Comparison of ENCODE assay signal across 11 cellular contexts in the genomic region with DNA sequence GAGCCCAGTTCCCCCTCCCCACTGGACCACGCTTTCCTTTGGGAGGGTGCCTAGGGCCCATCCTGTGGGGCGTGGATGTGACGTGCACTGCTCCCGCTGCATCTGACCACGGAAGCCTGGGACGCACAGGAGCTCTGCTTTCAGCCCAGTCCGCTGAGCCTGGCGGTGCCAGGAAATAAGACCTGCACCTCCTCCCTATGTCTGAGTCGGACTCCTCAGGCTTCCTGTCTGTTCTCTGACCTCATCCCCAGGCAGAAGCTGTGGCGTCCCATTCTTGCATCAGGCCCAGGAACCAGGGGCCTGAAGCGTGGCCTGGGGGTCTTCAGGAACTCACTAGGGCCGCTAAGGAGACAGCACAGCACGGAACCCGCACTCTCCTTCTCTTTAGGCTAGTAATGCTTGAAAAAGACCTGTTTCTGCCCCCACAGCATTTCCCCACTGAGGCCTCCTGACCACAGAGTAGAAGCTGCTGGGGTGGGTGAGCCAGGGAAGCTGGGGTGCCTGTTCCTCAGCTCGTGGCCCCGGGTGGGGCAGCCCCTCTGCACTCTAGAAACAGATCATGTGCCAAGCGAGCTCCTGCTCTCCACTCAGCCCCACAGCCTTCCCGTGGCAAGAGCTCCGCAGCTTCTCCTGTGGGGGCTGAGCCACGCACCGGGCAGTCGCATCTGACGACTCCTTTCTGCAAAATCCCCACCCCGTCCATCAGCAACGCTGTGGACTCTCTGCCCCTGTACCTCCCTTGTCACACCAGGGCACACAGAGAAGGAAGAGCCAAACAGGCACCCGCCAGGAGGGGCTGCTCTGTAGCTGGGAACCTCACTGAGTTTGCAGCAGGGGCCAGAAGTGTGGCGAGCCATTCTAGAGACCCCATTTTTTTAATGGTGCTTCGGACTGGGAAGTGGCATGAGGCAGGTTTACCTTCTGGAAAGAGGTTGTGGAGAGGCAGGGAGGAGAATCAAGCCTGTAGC. TPM values are rescaled to one million over a fixed set of nuclear protein-coding genes. Genes with fewer than 3 reads are reported as not detected.
A peak's percentile ranks its signal among the peaks of the same experiment; 100 is the strongest.
DNase-seq lines count a peak whose midpoint lies in the region; ATAC-seq and TF ChIP-seq lines count a peak whose summit lies in the region.
"Had no signal": no experiment of that assay in that cellular context is flagged by ENCODE, and none has a peak within 500 bp of the region (broad histone marks: within the 10 kb centered on the region; RNA-seq: fewer than 3 reads in every experiment).

No MANE protein-coding gene starts in this region.

- no peaks in the 10 kb centered on the region for H3K79me2 ChIP-seq in GM23338 (replicated peaks; ENCODE audit: insufficient read depth)

- intact Hi-C loops in esophagus muscularis mucosa (cut with DNase I), result no loop called here

- H3K27me3 Mint-ChIP-seq in GM23338 (ENCODE audit: insufficient read depth, low read depth, poor library complexity) (peaks cover 7% of the 10 kb centered on the region), immature natural killer cell (ENCODE audit: low read depth in 3 of 3) (peaks cover 3 to 7% (median 4%) of the 10 kb centered on the region in 3 donors)
- H3K27me3 Mint-ChIP-seq in activated CD4-positive, alpha-beta memory T cell treated with anti-CD3 and anti-CD28 coated beads, Interleukin-2, amount 10 ng/mL, durations not matched to agents 7 days and 5 days, result peaks cover 10% of the 10 kb centered on the region

- DNase-seq in A172 (ENCODE audit: low spot score) (peak; percentile 63), GM23338 (ENCODE audit: low spot score) (no peak), immature natural killer cell (peak; percentile 13 to 46 (median 37)), NCI-H526 treated with DMSO at 0.1 percent for 48 hours (lab: John Stamatoyannopoulos, UW) (no peak), esophagus muscularis mucosa (ENCODE audit: extremely low spot score) (no peak), GOT3 (lab: John Stamatoyannopoulos, UW) (no peak)
- peak; percentile 19 for DNase-seq in activated CD4-positive, alpha-beta memory T cell treated with anti-CD3 and anti-CD28 coated beads, Interleukin-2, amount 10 ng/mL, durations not matched to agents 7 days and 5 days
- DNase-seq: dorsolateral prefrontal cortex had no signal

- no peaks in the 10 kb centered on the region for H3K9me3 ChIP-seq in esophagus muscularis mucosa
- H3K9me3 ChIP-seq: prostate gland had no signal

- H3K36me3 Mint-ChIP-seq in GM23338 (ENCODE audit: low read depth) (no peaks in the 10 kb centered on the region), immature natural killer cell (no peaks in the 10 kb centered on the region)
- no peaks in the 10 kb centered on the region for H3K36me3 Mint-ChIP-seq in activated CD4-positive, alpha-beta memory T cell treated with anti-CD3 and anti-CD28 coated beads, Interleukin-2, amount 10 ng/mL, durations not matched to agents 7 days and 5 days (ENCODE audit: low read depth)

- H3K27ac Mint-ChIP-seq in GM23338 (no peak overlapping the region), immature natural killer cell (peak overlapping the region; percentile 2 to 92 (median 79))
- peak overlapping the region; percentile 14 for H3K27ac Mint-ChIP-seq in activated CD4-positive, alpha-beta memory T cell treated with anti-CD3 and anti-CD28 coated beads, Interleukin-2, amount 10 ng/mL, durations not matched to agents 7 days and 5 days

- H3K9me3 Mint-ChIP-seq in GM23338 (no peaks in the 10 kb centered on the region; the same call in 2 of the 3 replicates), immature natural killer cell (no peaks in the 10 kb centered on the region)
- H3K9me3 Mint-ChIP-seq in activated CD4-positive, alpha-beta memory T cell treated with anti-CD3 and anti-CD28 coated beads, Interleukin-2, amount 10 ng/mL, durations not matched to agents 7 days and 5 days, result no peaks in the 10 kb centered on the region

- no peaks in the 10 kb centered on the region for H3K36me3 ChIP-seq in GM23338 (ENCODE audit: insufficient read depth)
- H3K36me3 ChIP-seq in esophagus muscularis mucosa, result no peaks in the 10 kb centered on the region
- H3K36me3 ChIP-seq: prostate gland had no signal

- TF ChIP-seq CTCF in GM23338 (conservative IDR thresholded peaks at IDR 0.05; ENCODE audit: low read depth in 2 of 2) (no peak), esophagus muscularis mucosa (IDR thresholded peaks at IDR 0.05) (no peak)

- H3K27ac ChIP-seq in GM23338 (ENCODE audit: low read depth) (no peak overlapping the region), esophagus muscularis mucosa (replicated peaks in 1 of 4) (no peak overlapping the region)
- H3K27ac ChIP-seq: prostate gland, SK-N-MC had no signal

- H3K4me1 Mint-ChIP-seq in GM23338 (peaks cover 7% of the 10 kb centered on the region), immature natural killer cell (peaks cover 17 to 27% of the 10 kb centered on the region in 2 donors)
- H3K4me1 Mint-ChIP-seq in activated CD4-positive, alpha-beta memory T cell treated with anti-CD3 and anti-CD28 coated beads, Interleukin-2, amount 10 ng/mL, durations not matched to agents 7 days and 5 days, result peaks cover 17% of the 10 kb centered on the region

- no peak for TF ChIP-seq EP300 in esophagus muscularis mucosa (IDR thresholded peaks at IDR 0.05)

- CTCF ChIA-PET in activated CD4-positive, alpha-beta memory T cell treated with anti-CD3 and anti-CD28 coated beads, Interleukin-2, amount 10 ng/mL, durations not matched to agents 7 days and 5 days (lab: Charles Lee), result no interaction called here

- POLR2A ChIA-PET in activated CD4-positive, alpha-beta memory T cell treated with anti-CD3 and anti-CD28 coated beads, Interleukin-2, amount 10 ng/mL, durations not matched to agents 7 days and 5 days (lab: Charles Lee), result no interaction called here

- H2AFZ ChIP-seq in GM23338, result no peak overlapping the region

- ATAC-seq in GM23338, result peak; percentile 61
- no peak for ATAC-seq in GM19328 (IDR thresholded peaks at IDR 0.05; ENCODE audit: unreplicated experiment)

- no peak for TF ChIP-seq POLR2A in esophagus muscularis mucosa (IDR thresholded peaks at IDR 0.05; ENCODE audit: low read depth)

- no peak overlapping the region for H3K4me3 ChIP-seq in GM23338
- H3K4me3 ChIP-seq in esophagus muscularis mucosa, result no peak overlapping the region
- H3K4me3 ChIP-seq: dorsolateral prefrontal cortex, prostate gland, SK-N-MC had no signal

- 75% methylated on average over 16 of the region's 28 CpGs for WGBS in esophagus muscularis mucosa

- H3K4me1 ChIP-seq in GM23338 (ENCODE audit: insufficient read depth), result no peaks in the 10 kb centered on the region
- peaks cover 0 to 16% (median 9%) of the 10 kb centered on the region in 4 donors for H3K4me1 ChIP-seq in esophagus muscularis mucosa
- H3K4me1 ChIP-seq: prostate gland had no signal

- no peak overlapping the region for H3K4me2 ChIP-seq in GM23338

- H3K27me3 ChIP-seq in GM23338 (ENCODE audit: insufficient read depth) (no peaks in the 10 kb centered on the region), esophagus muscularis mucosa (peaks cover 0 to 25% (median 0%) of the 10 kb centered on the region in 4 donors)

- no peaks in the 10 kb centered on the region for H3K9me2 ChIP-seq in GM23338 (ENCODE audit: insufficient read depth)

- no peak overlapping the region for H3K4me3 Mint-ChIP-seq in GM23338
- no peak overlapping the region for H3K4me3 Mint-ChIP-seq in activated CD4-positive, alpha-beta memory T cell treated with anti-CD3 and anti-CD28 coated beads, Interleukin-2, amount 10 ng/mL, durations not matched to agents 7 days and 5 days
- peak overlapping the region; percentile 29 to 71 (median 60) for H3K4me3 Mint-ChIP-seq in immature natural killer cell

- no peaks in the 10 kb centered on the region for H3F3A ChIP-seq in GM23338 (replicated peaks; ENCODE audit: low read depth)

- no peaks in the 10 kb centered on the region for H4K20me1 ChIP-seq in GM23338 (replicated peaks; ENCODE audit: insufficient read depth)

RNA-seq across cellular contexts. Expression of a gene that starts 22.6 kb away (rescaled TPM):
- total RNA-seq in A172 (2014; rRNA removed; shearing (Covaris generic)), result 2.0 and 3.0 TPM in 2 replicates
- 0.62 and 0.73 TPM in 2 replicates for total RNA-seq in GM23338 (2014; rRNA removed; shearing (Covaris generic))
- 1.2 and 1.8 TPM in 2 replicates for polyA plus RNA-seq in GM23338 (2016; fragmentation: Nextera tagmentation; extraction: Ambion mirVana)
- not detected for total RNA-seq in activated CD4-positive, alpha-beta memory T cell treated with anti-CD3 and anti-CD28 coated beads, Interleukin-2, amount 10 ng/mL, durations not matched to agents 7 days and 5 days
- 1 to 10 TPM in 1 of 3 donors, not detected in 2; 1.4 TPM for polyA plus RNA-seq in immature natural killer cell
- under 1 TPM; 0.23 to 0.83 (median 0.40) TPM for total RNA-seq in esophagus muscularis mucosa

RNA-seq across cellular contexts. Expression of a gene that starts 27.2 kb away (rescaled TPM):
- total RNA-seq in A172 (2014; rRNA removed; shearing (Covaris generic)), result 0.02 and 0.10 TPM in 2 replicates
- not detected in 2 replicates for total RNA-seq in GM23338 (2014; rRNA removed; shearing (Covaris generic))
- polyA plus RNA-seq in GM23338 (2016; fragmentation: Nextera tagmentation; extraction: Ambion mirVana) (not detected in 2 replicates), immature natural killer cell (100 to 1,000 TPM in 1 of 3 donors, 10 to 100 TPM in 2; 64.8 to 123 (median 71.7) TPM)
- under 1 TPM; 0.30 to 0.50 TPM for total RNA-seq in activated CD4-positive, alpha-beta memory T cell treated with anti-CD3 and anti-CD28 coated beads, Interleukin-2, amount 10 ng/mL, durations not matched to agents 7 days and 5 days
- total RNA-seq in esophagus muscularis mucosa, result under 1 TPM in 3 of 4 donors, not detected in 1; 0.13 to 0.17 (median 0.17) TPM

RNA-seq across cellular contexts. Expression of a gene that starts 54.3 kb away (rescaled TPM):
- total RNA-seq in A172 (2014; rRNA removed; shearing (Covaris generic)), result not detected in 2 replicates
- total RNA-seq in GM23338 (2014; rRNA removed; shearing (Covaris generic)), result not detected in 2 replicates
- polyA plus RNA-seq in GM23338 (2016; fragmentation: Nextera tagmentation; extraction: Ambion mirVana) (not detected in 2 replicates), immature natural killer cell (not detected)
- not detected for total RNA-seq in activated CD4-positive, alpha-beta memory T cell treated with anti-CD3 and anti-CD28 coated beads, Interleukin-2, amount 10 ng/mL, durations not matched to agents 7 days and 5 days
- not detected for total RNA-seq in esophagus muscularis mucosa

RNA-seq across cellular contexts. Expression of a gene that starts 58.1 kb away (rescaled TPM):
- total RNA-seq in A172 (2014; rRNA removed; shearing (Covaris generic)), result 1.4 and 1.5 TPM in 2 replicates
- 5.1 and 5.9 TPM in 2 replicates for total RNA-seq in GM23338 (2014; rRNA removed; shearing (Covaris generic))
- polyA plus RNA-seq in GM23338 (2016; fragmentation: Nextera tagmentation; extraction: Ambion mirVana) (2.6 and 2.8 TPM in 2 replicates), immature natural killer cell (under 1 TPM in 1 of 3 donors, not detected in 2; 0.07 TPM)
- under 1 TPM; 0.83 to 0.88 TPM for total RNA-seq in activated CD4-positive, alpha-beta memory T cell treated with anti-CD3 and anti-CD28 coated beads, Interleukin-2, amount 10 ng/mL, durations not matched to agents 7 days and 5 days
- 1 to 10 TPM in 1 of 4 donors, under 1 TPM in 3; 0.33 to 1.0 (median 0.56) TPM for total RNA-seq in esophagus muscularis mucosa

Comparison
In these comparisons a context has a peak if more than half of its experiments do, and no peak if none do; other contexts are left out.
1. DNase-seq: peak in A172 (single experiment), activated CD4-positive, alpha-beta memory T cell treated with anti-CD3 and anti-CD28 coated beads, Interleukin-2, amount 10 ng/mL, durations not matched to agents 7 days and 5 days (single experiment) and immature natural killer cell (3 of 3); none in GM23338 (single experiment), NCI-H526 treated with DMSO at 0.1 percent for 48 hours (single experiment), esophagus muscularis mucosa (single experiment) and GOT3 (single experiment).
2. H3K4me3 Mint-ChIP-seq: peak in immature natural killer cell (5 of 5); none in GM23338 (single experiment) and activated CD4-positive, alpha-beta memory T cell treated with anti-CD3 and anti-CD28 coated beads, Interleukin-2, amount 10 ng/mL, durations not matched to agents 7 days and 5 days (single experiment).